39 cellular contexts compared by ENCODE assay signal in genomic region chr2:47772343-47772742, GRCh38.
"Had no signal": no experiment of that assay in that cellular context is flagged by ENCODE, and none has a peak within 500 bp of the region (broad histone marks: within the 10 kb centered on the region; RNA-seq: fewer than 3 reads in every experiment).

No MANE protein-coding gene starts in this region.

- H3K27ac Mint-ChIP-seq: activated CD4-positive, alpha-beta memory T cell treated with anti-CD3 and anti-CD28 coated beads, Interleukin-2, amount 10 ng/mL, durations not matched to agents 7 days and 5 days; activated CD4-positive, alpha-beta T cell treated with anti-CD3 and anti-CD28 coated beads for 36 hours; activated CD4-positive, alpha-beta T cell treated with anti-CD3 and anti-CD28 coated beads, Interleukin-2, amount 10 ng/mL, durations not matched to agents 7 days and 5 days; activated CD8-positive, alpha-beta memory T cell treated with anti-CD3 and anti-CD28 coated beads, Interleukin-2, amount 10 ng/mL, durations not matched to agents 7 days and 5 days; activated CD8-positive, alpha-beta T cell treated with anti-CD3 and anti-CD28 coated beads, Interleukin-2, amount 10 ng/mL, durations not matched to agents 7 days and 5 days; activated naive CD4-positive, alpha-beta T cell treated with anti-CD3 and anti-CD28 coated beads, Interleukin-2, amount 10 ng/mL, durations not matched to agents 7 days and 5 days; activated naive CD4-positive, alpha-beta T cell treated with anti-CD3 and anti-CD28 coated beads, Interleukin-2, amount 50 U/mL, for 24 hours; activated naive CD8-positive, alpha-beta T cell; activated naive CD8-positive, alpha-beta T cell treated with anti-CD3 and anti-CD28 coated beads, Interleukin-2, amount 10 ng/mL, durations not matched to agents 7 days and 5 days; activated naive CD8-positive, alpha-beta T cell treated with anti-CD3 and anti-CD28 coated beads, Interleukin-2, amount 50 U/mL, for 24 hours; activated T-cell treated with anti-CD3 and anti-CD28 coated beads, Interleukin-2, amount 50 U/mL, for 24 hours; activated T-helper 2 cell treated with anti-CD3 and anti-CD28 coated beads, Interferon-gamma antibody, Interleukin-2, Interleukin-4, amounts not matched to agents 10 μg/mL and 5 μg/mL and 100 μg/mL, durations not matched to agents 14 hours and 24 hours and 36 hours; brain; T-helper 1 cell treated with Interleukin-12 subunit alpha and Interleukin-12 subunit beta and Interleukin-4 antibody, amounts not matched to agents 30 μg/mL and 1 μg/mL, for 36 hours had no signal

- H3K36me3 Mint-ChIP-seq: activated CD8-positive, alpha-beta memory T cell treated with anti-CD3 and anti-CD28 coated beads, Interleukin-2, amount 10 ng/mL, durations not matched to agents 7 days and 5 days; activated naive CD4-positive, alpha-beta T cell treated with anti-CD3 and anti-CD28 coated beads, Interleukin-2, amount 10 ng/mL, durations not matched to agents 7 days and 5 days; activated naive CD4-positive, alpha-beta T cell treated with anti-CD3 and anti-CD28 coated beads, Interleukin-2, amount 50 U/mL, for 24 hours; activated naive CD8-positive, alpha-beta T cell treated with anti-CD3 and anti-CD28 coated beads, Interleukin-2, amount 10 ng/mL, durations not matched to agents 7 days and 5 days; brain had no signal

- H3K27ac ChIP-seq: ascending aorta, cardiac muscle cell, VCaP had no signal

- H3K9me3 Mint-ChIP-seq: activated CD4-positive, alpha-beta memory T cell treated with anti-CD3 and anti-CD28 coated beads, Interleukin-2, amount 10 ng/mL, durations not matched to agents 7 days and 5 days; activated CD4-positive, alpha-beta T cell treated with anti-CD3 and anti-CD28 coated beads, Interleukin-2, amount 10 ng/mL, durations not matched to agents 7 days and 5 days; activated naive CD4-positive, alpha-beta T cell treated with anti-CD3 and anti-CD28 coated beads, Interleukin-2, amount 10 ng/mL, durations not matched to agents 7 days and 5 days; activated naive CD4-positive, alpha-beta T cell treated with anti-CD3 and anti-CD28 coated beads, Interleukin-2, amount 50 U/mL, for 24 hours; activated naive CD8-positive, alpha-beta T cell treated with anti-CD3 and anti-CD28 coated beads, Interleukin-2, amount 10 ng/mL, durations not matched to agents 7 days and 5 days; activated naive CD8-positive, alpha-beta T cell treated with anti-CD3 and anti-CD28 coated beads, Interleukin-2, amount 50 U/mL, for 24 hours; activated T-cell treated with anti-CD3 and anti-CD28 coated beads, Interleukin-2, amount 50 U/mL, for 24 hours; activated T-helper 2 cell treated with anti-CD3 and anti-CD28 coated beads, Interferon-gamma antibody, Interleukin-2, Interleukin-4, amounts not matched to agents 10 μg/mL and 5 μg/mL and 100 μg/mL, durations not matched to agents 14 hours and 24 hours and 36 hours; central memory CD8-positive, alpha-beta T cell; T-helper 2 cell treated with Interferon-gamma antibody and Interleukin-4, amounts not matched to agents 5 μg/mL and 100 μg/mL, for 36 hours had no signal

- FAIRE-seq: bronchial epithelial cell, TTC549 had no signal

- H3K4me3 ChIP-seq: ascending aorta, cardiac muscle cell had no signal

- H3K27me3 ChIP-seq: ascending aorta, cardiac muscle cell had no signal

- H3K9me3 ChIP-seq: ascending aorta had no signal

- ATAC-seq: activated CD4-positive, alpha-beta T cell treated with anti-CD3 and anti-CD28 coated beads for 36 hours; activated CD4-positive, CD25-positive, alpha-beta regulatory T cell treated with anti-CD3 and anti-CD28 coated beads, Interleukin-2, amount 50 U/mL, for 24 hours; activated CD8-positive, alpha-beta memory T cell treated with anti-CD3 and anti-CD28 coated beads, Interleukin-2, amount 10 ng/mL, durations not matched to agents 7 days and 5 days; activated CD8-positive, alpha-beta T cell treated with anti-CD3 and anti-CD28 coated beads, Interleukin-2, amount 10 ng/mL, durations not matched to agents 7 days and 5 days; activated naive CD8-positive, alpha-beta T cell treated with anti-CD3 and anti-CD28 coated beads, Interleukin-2, amount 50 U/mL, for 24 hours had no signal

- H3K36me3 ChIP-seq: ascending aorta, cardiac muscle cell had no signal

- H3K4me3 Mint-ChIP-seq: activated CD4-positive, alpha-beta memory T cell treated with anti-CD3 and anti-CD28 coated beads, Interleukin-2, amount 10 ng/mL, durations not matched to agents 7 days and 5 days; activated CD4-positive, alpha-beta T cell treated with anti-CD3 and anti-CD28 coated beads for 36 hours; activated CD4-positive, alpha-beta T cell treated with anti-CD3 and anti-CD28 coated beads, Interleukin-2, amount 10 ng/mL, durations not matched to agents 7 days and 5 days; activated CD8-positive, alpha-beta memory T cell treated with anti-CD3 and anti-CD28 coated beads, Interleukin-2, amount 10 ng/mL, durations not matched to agents 7 days and 5 days; activated CD8-positive, alpha-beta T cell treated with anti-CD3 and anti-CD28 coated beads, Interleukin-2, amount 10 ng/mL, durations not matched to agents 7 days and 5 days; activated naive CD4-positive, alpha-beta T cell treated with anti-CD3 and anti-CD28 coated beads, Interleukin-2, amount 10 ng/mL, durations not matched to agents 7 days and 5 days; activated naive CD4-positive, alpha-beta T cell treated with anti-CD3 and anti-CD28 coated beads, Interleukin-2, amount 50 U/mL, for 24 hours; activated naive CD8-positive, alpha-beta T cell; activated naive CD8-positive, alpha-beta T cell treated with anti-CD3 and anti-CD28 coated beads, Interleukin-2, amount 10 ng/mL, durations not matched to agents 7 days and 5 days; activated naive CD8-positive, alpha-beta T cell treated with anti-CD3 and anti-CD28 coated beads, Interleukin-2, amount 50 U/mL, for 24 hours; activated T-cell treated with anti-CD3 and anti-CD28 coated beads, Interleukin-2, amount 50 U/mL, for 24 hours; brain; central memory CD8-positive, alpha-beta T cell; T-helper 1 cell treated with Interleukin-12 subunit alpha and Interleukin-12 subunit beta and Interleukin-4 antibody, amounts not matched to agents 30 μg/mL and 1 μg/mL, for 36 hours; T-helper 2 cell treated with Interferon-gamma antibody and Interleukin-4, amounts not matched to agents 5 μg/mL and 100 μg/mL, for 36 hours had no signal

- DNase-seq: activated CD4-positive, alpha-beta memory T cell treated with anti-CD3 and anti-CD28 coated beads, Interleukin-2, amount 10 ng/mL, durations not matched to agents 7 days and 5 days; activated CD4-positive, alpha-beta T cell treated with anti-CD3 and anti-CD28 coated beads for 1 hour; activated CD4-positive, alpha-beta T cell treated with anti-CD3 and anti-CD28 coated beads for 36 hours; activated CD4-positive, alpha-beta T cell treated with anti-CD3 and anti-CD28 coated beads for 48 hours; activated CD4-positive, alpha-beta T cell treated with anti-CD3 and anti-CD28 coated beads, Interleukin-2, amount 10 ng/mL, durations not matched to agents 7 days and 5 days; activated CD4-positive, alpha-beta T cell treated with anti-CD3 and anti-CD28 coated beads, Interleukin-2, amount 50 U/mL, for 48 hours; activated CD4-positive, CD25-positive, alpha-beta regulatory T cell; activated CD8-positive, alpha-beta memory T cell treated with anti-CD3 and anti-CD28 coated beads for 24 hours; activated CD8-positive, alpha-beta memory T cell treated with anti-CD3 and anti-CD28 coated beads, Interleukin-2, amount 10 ng/mL, durations not matched to agents 7 days and 5 days; activated CD8-positive, alpha-beta memory T cell treated with anti-CD3 and anti-CD28 coated beads, Interleukin-2, amount 50 U/mL, for 48 hours; activated CD8-positive, alpha-beta T cell treated with anti-CD3 and anti-CD28 coated beads, Interleukin-2, amount 10 ng/mL, durations not matched to agents 7 days and 5 days; activated effector memory CD4-positive, alpha-beta T cell treated with Interleukin-2 at 50 U/mL for 16 hours; activated gamma-delta T cell; activated naive CD4-positive, alpha-beta T cell treated with anti-CD3 and anti-CD28 coated beads, Interleukin-2, amount 10 ng/mL, durations not matched to agents 7 days and 5 days; activated naive CD4-positive, alpha-beta T cell treated with Interleukin-2 at 50 U/mL for 16 hours; activated naive CD8-positive, alpha-beta T cell treated with anti-CD3 and anti-CD28 coated beads, Interleukin-2, amount 10 ng/mL, durations not matched to agents 7 days and 5 days; activated naive CD8-positive, alpha-beta T cell treated with anti-CD3 and anti-CD28 coated beads, Interleukin-2, amount 50 U/mL, for 24 hours; activated T-cell treated with anti-CD3 and anti-CD28 coated beads, Interleukin-2, amount 50 U/mL, for 24 hours; activated T-cell treated with anti-CD3 and anti-CD28 coated beads, Interleukin-2, amount 50 U/mL, for 48 hours; amygdala; anterior cingulate cortex; caudate nucleus; cerebellar nuclear complex; T-helper 1 cell; T-helper 2 cell; T-helper 9 cell had no signal

- H3K27me3 Mint-ChIP-seq: activated CD4-positive, alpha-beta T cell treated with anti-CD3 and anti-CD28 coated beads for 36 hours; activated naive CD8-positive, alpha-beta T cell treated with anti-CD3 and anti-CD28 coated beads, Interleukin-2, amount 50 U/mL, for 24 hours; activated T-cell treated with anti-CD3 and anti-CD28 coated beads, Interleukin-2, amount 50 U/mL, for 24 hours; brain; central memory CD8-positive, alpha-beta T cell had no signal
